12 cellular contexts compared by ENCODE assay signal in the genomic region with DNA sequence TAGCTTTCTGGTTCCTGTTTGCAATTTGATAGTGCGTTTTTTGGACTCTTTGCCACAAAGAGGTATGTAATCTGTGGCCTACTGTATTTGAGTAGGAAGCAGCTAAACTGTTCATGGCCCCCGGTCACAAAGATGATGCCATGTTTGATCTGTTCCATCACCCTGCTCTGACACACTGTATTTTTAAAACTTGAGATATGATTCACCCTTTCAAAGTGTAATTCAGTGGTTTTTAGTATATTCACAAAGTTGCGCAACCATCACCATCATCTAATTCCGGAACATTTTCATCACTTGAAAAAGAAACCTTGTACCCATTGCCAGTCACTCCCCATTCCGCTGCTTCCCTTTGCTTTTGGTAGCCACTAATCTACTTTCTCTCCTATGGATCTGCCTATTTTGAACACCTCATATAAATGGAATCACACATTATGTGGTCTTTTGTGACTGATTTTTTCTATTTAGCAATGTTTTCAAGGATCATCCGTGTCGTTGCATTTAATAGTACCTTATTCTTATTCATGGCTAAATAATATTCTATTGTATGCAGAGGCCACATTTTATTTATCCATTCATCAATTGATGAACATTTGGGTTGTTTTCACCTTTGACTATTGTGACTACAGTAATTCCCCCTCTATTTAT.
A peak's percentile ranks its signal among the peaks of the same experiment; 100 is the strongest.
DNase-seq lines count a peak whose midpoint lies in the region; ATAC-seq and TF ChIP-seq lines count a peak whose summit lies in the region.
"Had no signal": no experiment of that assay in that cellular context is flagged by ENCODE, and none has a peak within 500 bp of the region (broad histone marks: within the 10 kb centered on the region; RNA-seq: fewer than 3 reads in every experiment).

No MANE protein-coding gene starts in this region.

- H4K20me1 ChIP-seq in SK-N-SH (ENCODE audit: insufficient read depth) = no peaks in the 10 kb centered on the region

- POLR2A ChIA-PET in SK-N-SH (lab: Yijun Ruan, JAX) = no interaction called here

- in situ Hi-C loops in brain microvascular endothelial cell (cut with HindIII; ENCODE audit: low pct_ligation_motif_present, low sequenced_read_pairs) (no loop called here), GM13976 (cut with MboI; ENCODE audit: low sequenced_read_pairs, unreplicated experiment) (no loop called here)

- TF ChIP-seq CTCF in SK-N-SH (IDR thresholded peaks at IDR 0.05) (no peak), brain microvascular endothelial cell (IDR thresholded peaks at IDR 0.05; ENCODE audit: low read depth, low read length, missing control alignments) (no peak), osteocyte (IDR thresholded peaks at IDR 0.05) (no peak), left ventricle myocardium inferior (IDR thresholded peaks at IDR 0.05; ENCODE audit: borderline replicate concordance) (no peak), GM13976 (IDR thresholded peaks at IDR 0.05; ENCODE audit: borderline replicate concordance, control extremely low read depth, extremely low read depth, insufficient read depth, missing control alignments) (no peak)

- H3K9ac ChIP-seq in SK-N-SH = no peak overlapping the region

- no peaks in the 10 kb centered on the region for H3K27me3 ChIP-seq in SK-N-SH (ENCODE audit: insufficient read depth)
- no peaks in the 10 kb centered on the region for H3K27me3 ChIP-seq in brain microvascular endothelial cell (replicated peaks)
- H3K27me3 ChIP-seq in left ventricle myocardium inferior (ENCODE audit: low read depth) = no peaks in the 10 kb centered on the region

- H3K27ac Mint-ChIP-seq in osteocyte (ENCODE audit: unreplicated experiment) = peak overlapping the region; percentile 74
- H3K27ac Mint-ChIP-seq: naive thymus-derived CD8-positive, alpha-beta T cell had no signal

- no peaks in the 10 kb centered on the region for H3K79me2 ChIP-seq in SK-N-SH (ENCODE audit: insufficient read depth)

- no peak overlapping the region for H3K4me2 ChIP-seq in SK-N-SH

- TF ChIP-seq RAD21 in SK-N-SH (IDR thresholded peaks at IDR 0.05; ENCODE audit: low read length) = no peak

- peaks cover 14% of the 10 kb centered on the region for H3F3A ChIP-seq in SK-N-SH (replicated peaks; ENCODE audit: insufficient read depth)

- H3K36me3 ChIP-seq in SK-N-SH (replicated peaks in 1 of 2; ENCODE audit: control insufficient read depth in 1 of 2, insufficient read depth in 2 of 2, low read length in 1 of 2) (no peaks in the 10 kb centered on the region), brain microvascular endothelial cell (replicated peaks) (no peaks in the 10 kb centered on the region), left ventricle myocardium inferior (no peaks in the 10 kb centered on the region)
- H3K36me3 ChIP-seq: thoracic aorta had no signal

- intact Hi-C loops in left ventricle myocardium inferior (cut with micrococcal nuclease) = no loop called here

- H3K9me2 ChIP-seq in SK-N-SH = no peaks in the 10 kb centered on the region

- no peak for TF ChIP-seq EP300 in SK-N-SH (IDR thresholded peaks at IDR 0.05; ENCODE audit: borderline replicate concordance in 1 of 2, low read depth in 1 of 2, low read length in 1 of 2)

- CTCF ChIA-PET in SK-N-SH (lab: Yijun Ruan, JAX) = no interaction called here

- peaks cover 2% of the 10 kb centered on the region for H3K36me3 Mint-ChIP-seq in osteocyte (ENCODE audit: unreplicated experiment)

- ATAC-seq in SK-N-SH treated with all-trans-retinoic acid at 6 μM for 48 hours (no peak), HG03571 (IDR thresholded peaks at IDR 0.05; ENCODE audit: unreplicated experiment) (no peak)
- ATAC-seq: naive thymus-derived CD8-positive, alpha-beta T cell had no signal

- H3K4me1 ChIP-seq in SK-N-SH (ENCODE audit: control insufficient read depth in 1 of 2, insufficient read depth in 2 of 2, low read depth in 1 of 2, low read length in 1 of 2) (no peaks in the 10 kb centered on the region), left ventricle myocardium inferior (no peaks in the 10 kb centered on the region)

- H3K4me1 Mint-ChIP-seq in osteocyte (ENCODE audit: unreplicated experiment) = peaks cover 7% of the 10 kb centered on the region
- H3K4me1 Mint-ChIP-seq: naive thymus-derived CD8-positive, alpha-beta T cell had no signal

- H3K27ac ChIP-seq in SK-N-SH (ENCODE audit: low read depth in 2 of 2, low read length in 1 of 2) (peak overlapping the region in 1 of 2 experiments; percentile 79; a peak in 2 of 4 replicates), brain microvascular endothelial cell (peak overlapping the region; percentile 92), left ventricle myocardium inferior (replicated peaks) (no peak overlapping the region)
- H3K27ac ChIP-seq: thoracic aorta had no signal

- H2AFZ ChIP-seq in SK-N-SH (ENCODE audit: low read depth) = peak overlapping the region; percentile 44; the same call in 1 of the 2 replicates

- no peak overlapping the region for H3K4me3 Mint-ChIP-seq in osteocyte (ENCODE audit: unreplicated experiment)
- H3K4me3 Mint-ChIP-seq: naive thymus-derived CD8-positive, alpha-beta T cell had no signal

- DNase-seq in SK-N-SH = no peak
- DNase-seq in MV-4-11 (lab: John Stamatoyannopoulos, UW) = peak; percentile 92
- peak; percentile 74 for DNase-seq in brain microvascular endothelial cell
- DNase-seq in osteocyte (ENCODE audit: extremely low spot score, unreplicated experiment) = no peak
- DNase-seq in left ventricle myocardium inferior = no peak
- no peak for DNase-seq in GM13976 (ENCODE audit: low spot score)
- DNase-seq: cortex of kidney; naive thymus-derived CD8-positive, alpha-beta T cell; NCI-H2227 treated with DMSO at 0.1 percent for 48 hours had no signal

- peaks cover 17% of the 10 kb centered on the region for H3K9me3 Mint-ChIP-seq in osteocyte (ENCODE audit: unreplicated experiment)

- WGBS in SK-N-SH (ENCODE audit: low lambda C conversion rate) = 94% methylated on average over 7 of the region's 7 CpGs

- no peaks in the 10 kb centered on the region for H3K27me3 Mint-ChIP-seq in osteocyte (ENCODE audit: unreplicated experiment)
- H3K27me3 Mint-ChIP-seq: naive thymus-derived CD8-positive, alpha-beta T cell had no signal

- H3K9me3 ChIP-seq in SK-N-SH = no peaks in the 10 kb centered on the region
- peaks cover 16% of the 10 kb centered on the region for H3K9me3 ChIP-seq in left ventricle myocardium inferior (replicated peaks)
- H3K9me3 ChIP-seq: thoracic aorta had no signal

- no peak overlapping the region for H3K4me3 ChIP-seq in SK-N-SH (ENCODE audit: low read depth in 2 of 2, low read length in 1 of 2)
- H3K4me3 ChIP-seq in brain microvascular endothelial cell (ENCODE audit: low read depth, low read length) = no peak overlapping the region
- no peak overlapping the region for H3K4me3 ChIP-seq in left ventricle myocardium inferior
- H3K4me3 ChIP-seq: thoracic aorta had no signal

TF ChIP-seq in SK-N-SH, 30 proteins besides CTCF, POLR2A, EP300 and RAD21:
- TF ChIP-seq, protein P1, sequence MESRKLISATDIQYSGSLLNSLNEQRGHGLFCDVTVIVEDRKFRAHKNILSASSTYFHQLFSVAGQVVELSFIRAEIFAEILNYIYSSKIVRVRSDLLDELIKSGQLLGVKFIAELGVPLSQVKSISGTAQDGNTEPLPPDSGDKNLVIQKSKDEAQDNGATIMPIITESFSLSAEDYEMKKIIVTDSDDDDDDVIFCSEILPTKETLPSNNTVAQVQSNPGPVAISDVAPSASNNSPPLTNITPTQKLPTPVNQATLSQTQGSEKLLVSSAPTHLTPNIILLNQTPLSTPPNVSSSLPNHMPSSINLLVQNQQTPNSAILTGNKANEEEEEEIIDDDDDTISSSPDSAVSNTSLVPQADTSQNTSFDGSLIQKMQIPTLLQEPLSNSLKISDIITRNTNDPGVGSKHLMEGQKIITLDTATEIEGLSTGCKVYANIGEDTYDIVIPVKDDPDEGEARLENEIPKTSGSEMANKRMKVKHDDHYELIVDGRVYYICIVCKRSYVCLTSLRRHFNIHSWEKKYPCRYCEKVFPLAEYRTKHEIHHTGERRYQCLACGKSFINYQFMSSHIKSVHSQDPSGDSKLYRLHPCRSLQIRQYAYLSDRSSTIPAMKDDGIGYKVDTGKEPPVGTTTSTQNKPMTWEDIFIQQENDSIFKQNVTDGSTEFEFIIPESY (IDR thresholded peaks at IDR 0.05; ENCODE audit: borderline replicate concordance, low read depth) = no peak
- TF ChIP-seq TAF1 (IDR thresholded peaks at IDR 0.05; ENCODE audit: borderline replicate concordance, low read depth, low read length) (no peak), ELF1 (IDR thresholded peaks at IDR 0.05) (no peak)
TF ChIP-seq in SK-N-SH: peak in this region for 0.

TF ChIP-seq in SK-N-SH treated with all-trans-retinoic acid at 6 μM for 48 hours, 23 proteins besides CTCF, POLR2A, EP300 and RAD21:
- no peak for TF ChIP-seq ZNF8 (CRISPR knock-in tag; IDR thresholded peaks at IDR 0.05)
- TF ChIP-seq ESRRG (CRISPR knock-in tag; IDR thresholded peaks at IDR 0.05) = no peak
- TF ChIP-seq, protein P2, sequence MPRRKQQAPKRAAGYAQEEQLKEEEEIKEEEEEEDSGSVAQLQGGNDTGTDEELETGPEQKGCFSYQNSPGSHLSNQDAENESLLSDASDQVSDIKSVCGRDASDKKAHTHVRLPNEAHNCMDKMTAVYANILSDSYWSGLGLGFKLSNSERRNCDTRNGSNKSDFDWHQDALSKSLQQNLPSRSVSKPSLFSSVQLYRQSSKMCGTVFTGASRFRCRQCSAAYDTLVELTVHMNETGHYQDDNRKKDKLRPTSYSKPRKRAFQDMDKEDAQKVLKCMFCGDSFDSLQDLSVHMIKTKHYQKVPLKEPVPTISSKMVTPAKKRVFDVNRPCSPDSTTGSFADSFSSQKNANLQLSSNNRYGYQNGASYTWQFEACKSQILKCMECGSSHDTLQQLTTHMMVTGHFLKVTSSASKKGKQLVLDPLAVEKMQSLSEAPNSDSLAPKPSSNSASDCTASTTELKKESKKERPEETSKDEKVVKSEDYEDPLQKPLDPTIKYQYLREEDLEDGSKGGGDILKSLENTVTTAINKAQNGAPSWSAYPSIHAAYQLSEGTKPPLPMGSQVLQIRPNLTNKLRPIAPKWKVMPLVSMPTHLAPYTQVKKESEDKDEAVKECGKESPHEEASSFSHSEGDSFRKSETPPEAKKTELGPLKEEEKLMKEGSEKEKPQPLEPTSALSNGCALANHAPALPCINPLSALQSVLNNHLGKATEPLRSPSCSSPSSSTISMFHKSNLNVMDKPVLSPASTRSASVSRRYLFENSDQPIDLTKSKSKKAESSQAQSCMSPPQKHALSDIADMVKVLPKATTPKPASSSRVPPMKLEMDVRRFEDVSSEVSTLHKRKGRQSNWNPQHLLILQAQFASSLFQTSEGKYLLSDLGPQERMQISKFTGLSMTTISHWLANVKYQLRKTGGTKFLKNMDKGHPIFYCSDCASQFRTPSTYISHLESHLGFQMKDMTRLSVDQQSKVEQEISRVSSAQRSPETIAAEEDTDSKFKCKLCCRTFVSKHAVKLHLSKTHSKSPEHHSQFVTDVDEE (CRISPR knock-in tag; IDR thresholded peaks at IDR 0.05) = no peak
- TF ChIP-seq CSDC2 (CRISPR knock-in tag; IDR thresholded peaks at IDR 0.05) = no peak
- no peak for TF ChIP-seq OSR1 (CRISPR knock-in tag; IDR thresholded peaks at IDR 0.05)
- no peak for TF ChIP-seq SNAI2 (CRISPR knock-in tag; IDR thresholded peaks at IDR 0.05)
- TF ChIP-seq ZC3H10 (CRISPR knock-in tag; IDR thresholded peaks at IDR 0.05) = no peak

Comparison
In these comparisons a context has a peak if more than half of its experiments do, and no peak if none do; other contexts are left out.
1. DNase-seq: peak in MV-4-11 (single experiment) and brain microvascular endothelial cell (single experiment); none in SK-N-SH (single experiment), osteocyte (single experiment), left ventricle myocardium inferior (single experiment) and GM13976 (single experiment).